In genomic region chr6:41150671-41151070, GRCh38 we compare ENCODE assay signal across 2 cellular contexts.
TF ChIP-seq lines count a peak whose summit lies in the region.

No MANE protein-coding gene starts in this region.

TF ChIP-seq in GM23338, 12 proteins besides CTCF, POLR2A, EP300 and RAD21 (continued from another document):
- TF ChIP-seq, protein P1, sequence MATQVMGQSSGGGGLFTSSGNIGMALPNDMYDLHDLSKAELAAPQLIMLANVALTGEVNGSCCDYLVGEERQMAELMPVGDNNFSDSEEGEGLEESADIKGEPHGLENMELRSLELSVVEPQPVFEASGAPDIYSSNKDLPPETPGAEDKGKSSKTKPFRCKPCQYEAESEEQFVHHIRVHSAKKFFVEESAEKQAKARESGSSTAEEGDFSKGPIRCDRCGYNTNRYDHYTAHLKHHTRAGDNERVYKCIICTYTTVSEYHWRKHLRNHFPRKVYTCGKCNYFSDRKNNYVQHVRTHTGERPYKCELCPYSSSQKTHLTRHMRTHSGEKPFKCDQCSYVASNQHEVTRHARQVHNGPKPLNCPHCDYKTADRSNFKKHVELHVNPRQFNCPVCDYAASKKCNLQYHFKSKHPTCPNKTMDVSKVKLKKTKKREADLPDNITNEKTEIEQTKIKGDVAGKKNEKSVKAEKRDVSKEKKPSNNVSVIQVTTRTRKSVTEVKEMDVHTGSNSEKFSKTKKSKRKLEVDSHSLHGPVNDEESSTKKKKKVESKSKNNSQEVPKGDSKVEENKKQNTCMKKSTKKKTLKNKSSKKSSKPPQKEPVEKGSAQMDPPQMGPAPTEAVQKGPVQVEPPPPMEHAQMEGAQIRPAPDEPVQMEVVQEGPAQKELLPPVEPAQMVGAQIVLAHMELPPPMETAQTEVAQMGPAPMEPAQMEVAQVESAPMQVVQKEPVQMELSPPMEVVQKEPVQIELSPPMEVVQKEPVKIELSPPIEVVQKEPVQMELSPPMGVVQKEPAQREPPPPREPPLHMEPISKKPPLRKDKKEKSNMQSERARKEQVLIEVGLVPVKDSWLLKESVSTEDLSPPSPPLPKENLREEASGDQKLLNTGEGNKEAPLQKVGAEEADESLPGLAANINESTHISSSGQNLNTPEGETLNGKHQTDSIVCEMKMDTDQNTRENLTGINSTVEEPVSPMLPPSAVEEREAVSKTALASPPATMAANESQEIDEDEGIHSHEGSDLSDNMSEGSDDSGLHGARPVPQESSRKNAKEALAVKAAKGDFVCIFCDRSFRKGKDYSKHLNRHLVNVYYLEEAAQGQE (IDR thresholded peaks at IDR 0.05; ENCODE audit: unreplicated experiment): no peak
- TF ChIP-seq NANOG (IDR thresholded peaks at IDR 0.05; ENCODE audit: borderline replicate concordance): no peak
- TF ChIP-seq ZNF462 (CRISPR knock-in tag; IDR thresholded peaks at IDR 0.05): no peak
- no peak for TF ChIP-seq CREB1 (CRISPR knock-in tag; IDR thresholded peaks at IDR 0.05; ENCODE audit: low read depth)
- no peak for TF ChIP-seq POLR2AphosphoS5 (IDR thresholded peaks at IDR 0.05; ENCODE audit: low read depth)
- no peak for TF ChIP-seq EZH2 (IDR thresholded peaks at IDR 0.05; ENCODE audit: low read depth, unreplicated experiment)
TF ChIP-seq in GM23338: peak in this region for 0.

TF ChIP-seq in WTC11, 78 proteins besides CTCF, POLR2A, EP300 and RAD21 (continued from another document):
- TF ChIP-seq, protein P2, sequence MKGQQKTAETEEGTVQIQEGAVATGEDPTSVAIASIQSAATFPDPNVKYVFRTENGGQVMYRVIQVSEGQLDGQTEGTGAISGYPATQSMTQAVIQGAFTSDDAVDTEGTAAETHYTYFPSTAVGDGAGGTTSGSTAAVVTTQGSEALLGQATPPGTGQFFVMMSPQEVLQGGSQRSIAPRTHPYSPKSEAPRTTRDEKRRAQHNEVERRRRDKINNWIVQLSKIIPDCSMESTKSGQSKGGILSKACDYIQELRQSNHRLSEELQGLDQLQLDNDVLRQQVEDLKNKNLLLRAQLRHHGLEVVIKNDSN (CRISPR knock-in tag; IDR thresholded peaks at IDR 0.05): no peak
- TF ChIP-seq, protein P3, sequence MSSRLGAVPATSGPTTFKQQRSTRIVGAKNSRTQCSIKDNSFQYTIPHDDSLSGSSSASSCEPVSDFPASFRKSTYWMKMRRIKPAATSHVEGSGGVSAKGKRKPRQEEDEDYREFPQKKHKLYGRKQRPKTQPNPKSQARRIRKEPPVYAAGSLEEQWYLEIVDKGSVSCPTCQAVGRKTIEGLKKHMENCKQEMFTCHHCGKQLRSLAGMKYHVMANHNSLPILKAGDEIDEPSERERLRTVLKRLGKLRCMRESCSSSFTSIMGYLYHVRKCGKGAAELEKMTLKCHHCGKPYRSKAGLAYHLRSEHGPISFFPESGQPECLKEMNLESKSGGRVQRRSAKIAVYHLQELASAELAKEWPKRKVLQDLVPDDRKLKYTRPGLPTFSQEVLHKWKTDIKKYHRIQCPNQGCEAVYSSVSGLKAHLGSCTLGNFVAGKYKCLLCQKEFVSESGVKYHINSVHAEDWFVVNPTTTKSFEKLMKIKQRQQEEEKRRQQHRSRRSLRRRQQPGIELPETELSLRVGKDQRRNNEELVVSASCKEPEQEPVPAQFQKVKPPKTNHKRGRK (CRISPR knock-in tag; IDR thresholded peaks at IDR 0.05; ENCODE audit: borderline replicate concordance): no peak
- TF ChIP-seq CREB1 (CRISPR knock-in tag; IDR thresholded peaks at IDR 0.05) (no peak), E2F1 (CRISPR knock-in tag; IDR thresholded peaks at IDR 0.05) (no peak), ZNF423 (CRISPR knock-in tag; IDR thresholded peaks at IDR 0.05) (no peak)
- TF ChIP-seq, protein P4, sequence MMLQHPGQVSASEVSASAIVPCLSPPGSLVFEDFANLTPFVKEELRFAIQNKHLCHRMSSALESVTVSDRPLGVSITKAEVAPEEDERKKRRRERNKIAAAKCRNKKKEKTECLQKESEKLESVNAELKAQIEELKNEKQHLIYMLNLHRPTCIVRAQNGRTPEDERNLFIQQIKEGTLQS (CRISPR knock-in tag; conservative IDR thresholded peaks at IDR 0.05): no peak
- TF ChIP-seq, protein P5, sequence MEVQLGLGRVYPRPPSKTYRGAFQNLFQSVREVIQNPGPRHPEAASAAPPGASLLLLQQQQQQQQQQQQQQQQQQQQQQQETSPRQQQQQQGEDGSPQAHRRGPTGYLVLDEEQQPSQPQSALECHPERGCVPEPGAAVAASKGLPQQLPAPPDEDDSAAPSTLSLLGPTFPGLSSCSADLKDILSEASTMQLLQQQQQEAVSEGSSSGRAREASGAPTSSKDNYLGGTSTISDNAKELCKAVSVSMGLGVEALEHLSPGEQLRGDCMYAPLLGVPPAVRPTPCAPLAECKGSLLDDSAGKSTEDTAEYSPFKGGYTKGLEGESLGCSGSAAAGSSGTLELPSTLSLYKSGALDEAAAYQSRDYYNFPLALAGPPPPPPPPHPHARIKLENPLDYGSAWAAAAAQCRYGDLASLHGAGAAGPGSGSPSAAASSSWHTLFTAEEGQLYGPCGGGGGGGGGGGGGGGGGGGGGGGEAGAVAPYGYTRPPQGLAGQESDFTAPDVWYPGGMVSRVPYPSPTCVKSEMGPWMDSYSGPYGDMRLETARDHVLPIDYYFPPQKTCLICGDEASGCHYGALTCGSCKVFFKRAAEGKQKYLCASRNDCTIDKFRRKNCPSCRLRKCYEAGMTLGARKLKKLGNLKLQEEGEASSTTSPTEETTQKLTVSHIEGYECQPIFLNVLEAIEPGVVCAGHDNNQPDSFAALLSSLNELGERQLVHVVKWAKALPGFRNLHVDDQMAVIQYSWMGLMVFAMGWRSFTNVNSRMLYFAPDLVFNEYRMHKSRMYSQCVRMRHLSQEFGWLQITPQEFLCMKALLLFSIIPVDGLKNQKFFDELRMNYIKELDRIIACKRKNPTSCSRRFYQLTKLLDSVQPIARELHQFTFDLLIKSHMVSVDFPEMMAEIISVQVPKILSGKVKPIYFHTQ (CRISPR knock-in tag; IDR thresholded peaks at IDR 0.05): no peak
